ENCODE assay signal across 30 cellular contexts in the genomic region with DNA sequence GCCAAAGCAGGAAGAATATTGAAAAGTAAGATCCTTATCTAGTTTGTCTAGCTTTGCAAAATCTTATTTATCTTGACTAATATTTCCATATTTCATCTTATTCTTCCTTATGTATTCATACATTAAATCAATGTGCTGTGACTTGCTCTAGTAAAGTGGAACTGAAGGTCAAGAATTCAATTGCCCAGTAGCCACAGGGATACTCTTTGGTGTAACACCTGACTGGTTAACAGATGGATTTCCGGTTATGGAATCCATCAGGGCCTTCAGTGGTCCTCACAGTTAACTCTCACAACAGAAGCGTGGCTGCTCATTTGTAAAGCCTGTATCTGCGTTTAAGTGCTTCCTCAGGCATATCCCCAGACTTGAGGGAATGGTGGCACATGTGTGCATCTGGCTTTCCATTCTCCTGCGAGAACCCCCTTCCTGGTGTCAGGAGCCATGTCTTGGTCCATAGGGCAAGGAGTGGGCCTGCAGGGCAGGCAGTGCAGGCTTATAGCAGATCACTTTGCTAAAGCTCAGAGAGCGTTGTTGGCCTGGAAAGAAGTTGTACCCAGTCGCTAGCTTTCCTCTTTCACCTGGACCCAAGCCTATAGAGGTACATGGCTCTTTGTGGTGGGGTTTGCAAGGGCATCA.
"Had no signal": no experiment of that assay in that cellular context is flagged by ENCODE, and none has a peak within 500 bp of the region (broad histone marks: within the 10 kb centered on the region; RNA-seq: fewer than 3 reads in every experiment).

No MANE protein-coding gene starts in this region.

- H3K36me3 ChIP-seq: ascending aorta, breast epithelium, esophagus squamous epithelium, gastroesophageal sphincter, heart right ventricle had no signal

- H3K9me3 Mint-ChIP-seq: activated CD8-positive, alpha-beta T cell treated with anti-CD3 and anti-CD28 coated beads for 36 hours; activated naive CD4-positive, alpha-beta T cell treated with anti-CD3 and anti-CD28 coated beads, Interleukin-2, amount 10 ng/mL, durations not matched to agents 7 days and 5 days; activated naive CD4-positive, alpha-beta T cell treated with anti-CD3 and anti-CD28 coated beads, Interleukin-2, amount 50 U/mL, for 72 hours; activated naive CD8-positive, alpha-beta T cell treated with anti-CD3 and anti-CD28 coated beads, Interleukin-2, amount 10 ng/mL, durations not matched to agents 7 days and 5 days; activated T-cell treated with anti-CD3 and anti-CD28 coated beads, Interleukin-2, amount 50 U/mL, for 24 hours; activated T-cell treated with anti-CD3 and anti-CD28 coated beads, Interleukin-2, amount 50 U/mL, for 72 hours; brain; central memory CD8-positive, alpha-beta T cell; effector memory CD8-positive, alpha-beta T cell; WTC11 had no signal

- H3K4me3 Mint-ChIP-seq: activated CD8-positive, alpha-beta memory T cell treated with anti-CD3 and anti-CD28 coated beads, Interleukin-2, amount 10 ng/mL, durations not matched to agents 7 days and 5 days; activated CD8-positive, alpha-beta T cell treated with anti-CD3 and anti-CD28 coated beads for 36 hours; activated naive CD4-positive, alpha-beta T cell treated with anti-CD3 and anti-CD28 coated beads, Interleukin-2, amount 10 ng/mL, durations not matched to agents 7 days and 5 days; activated naive CD8-positive, alpha-beta T cell treated with anti-CD3 and anti-CD28 coated beads, Interleukin-2, amount 10 ng/mL, durations not matched to agents 7 days and 5 days; activated T-cell treated with anti-CD3 and anti-CD28 coated beads, Interleukin-2, amount 50 U/mL, for 24 hours; activated T-cell treated with anti-CD3 and anti-CD28 coated beads, Interleukin-2, amount 50 U/mL, for 72 hours; brain; central memory CD8-positive, alpha-beta T cell; effector memory CD8-positive, alpha-beta T cell; WTC11 had no signal

- H3K4me3 ChIP-seq: ascending aorta, breast epithelium, esophagus squamous epithelium, gastroesophageal sphincter, heart right ventricle, hepatocyte had no signal

- H3K4me1 Mint-ChIP-seq: central memory CD8-positive, alpha-beta T cell had no signal

- H3K27me3 ChIP-seq: ascending aorta, breast epithelium, esophagus squamous epithelium, gastroesophageal sphincter, heart right ventricle, hepatocyte had no signal

- DNase-seq: activated CD4-positive, alpha-beta T cell treated with anti-CD3 and anti-CD28 coated beads for 48 hours; activated CD4-positive, alpha-beta T cell treated with anti-CD3 and anti-CD28 coated beads, Interleukin-2, amount 50 U/mL, for 1 hour; activated CD4-positive, alpha-beta T cell treated with anti-CD3 and anti-CD28 coated beads, Interleukin-2, amount 50 U/mL, for 48 hours; activated CD8-positive, alpha-beta memory T cell treated with anti-CD3 and anti-CD28 coated beads, Interleukin-2, amount 10 ng/mL, durations not matched to agents 7 days and 5 days; activated CD8-positive, alpha-beta memory T cell treated with anti-CD3 and anti-CD28 coated beads, Interleukin-2, amount 50 U/mL, for 48 hours; activated CD8-positive, alpha-beta T cell treated with anti-CD3 and anti-CD28 coated beads for 36 hours; activated gamma-delta T cell; activated naive CD4-positive, alpha-beta T cell; activated naive CD4-positive, alpha-beta T cell treated with anti-CD3 and anti-CD28 coated beads, Interleukin-2, amount 10 ng/mL, durations not matched to agents 7 days and 5 days; activated naive CD8-positive, alpha-beta T cell treated with anti-CD3 and anti-CD28 coated beads, Interleukin-2, amount 10 ng/mL, durations not matched to agents 7 days and 5 days; activated T-cell treated with anti-CD3 and anti-CD28 coated beads for 4 hours; activated T-cell treated with anti-CD3 and anti-CD28 coated beads, Interleukin-2, amount 50 U/mL, for 24 hours; activated T-cell treated with anti-CD3 and anti-CD28 coated beads, Interleukin-2, amount 50 U/mL, for 72 hours; cortex of kidney; dermis blood vessel endothelial cell; effector CD4-positive, alpha-beta T cell; effector memory CD8-positive, alpha-beta T cell; erythroblast; esophagus squamous epithelium; foreskin melanocyte; heart right ventricle; T-helper 2 cell had no signal

- H3K27ac Mint-ChIP-seq: activated CD8-positive, alpha-beta T cell treated with anti-CD3 and anti-CD28 coated beads for 36 hours; activated naive CD4-positive, alpha-beta T cell treated with anti-CD3 and anti-CD28 coated beads, Interleukin-2, amount 10 ng/mL, durations not matched to agents 7 days and 5 days; activated naive CD4-positive, alpha-beta T cell treated with anti-CD3 and anti-CD28 coated beads, Interleukin-2, amount 50 U/mL, for 72 hours; activated naive CD8-positive, alpha-beta T cell treated with anti-CD3 and anti-CD28 coated beads, Interleukin-2, amount 10 ng/mL, durations not matched to agents 7 days and 5 days; activated T-cell treated with anti-CD3 and anti-CD28 coated beads, Interleukin-2, amount 50 U/mL, for 24 hours; activated T-cell treated with anti-CD3 and anti-CD28 coated beads, Interleukin-2, amount 50 U/mL, for 72 hours; effector memory CD8-positive, alpha-beta T cell; WTC11 had no signal

- H3K27ac ChIP-seq: ascending aorta, breast epithelium, esophagus squamous epithelium, gastroesophageal sphincter, heart right ventricle, hepatocyte had no signal

- H3K36me3 Mint-ChIP-seq: activated CD8-positive, alpha-beta memory T cell treated with anti-CD3 and anti-CD28 coated beads, Interleukin-2, amount 10 ng/mL, durations not matched to agents 7 days and 5 days; activated naive CD4-positive, alpha-beta T cell treated with anti-CD3 and anti-CD28 coated beads, Interleukin-2, amount 10 ng/mL, durations not matched to agents 7 days and 5 days; activated naive CD4-positive, alpha-beta T cell treated with anti-CD3 and anti-CD28 coated beads, Interleukin-2, amount 50 U/mL, for 72 hours; activated naive CD8-positive, alpha-beta T cell treated with anti-CD3 and anti-CD28 coated beads, Interleukin-2, amount 10 ng/mL, durations not matched to agents 7 days and 5 days; brain; WTC11 had no signal

- H3K9me3 ChIP-seq: ascending aorta, breast epithelium, esophagus squamous epithelium, gastroesophageal sphincter, heart right ventricle had no signal

- H3K27me3 Mint-ChIP-seq: activated CD8-positive, alpha-beta memory T cell treated with anti-CD3 and anti-CD28 coated beads, Interleukin-2, amount 10 ng/mL, durations not matched to agents 7 days and 5 days; activated CD8-positive, alpha-beta T cell treated with anti-CD3 and anti-CD28 coated beads for 36 hours; activated T-cell treated with anti-CD3 and anti-CD28 coated beads, Interleukin-2, amount 50 U/mL, for 24 hours had no signal
